In the genomic region with DNA sequence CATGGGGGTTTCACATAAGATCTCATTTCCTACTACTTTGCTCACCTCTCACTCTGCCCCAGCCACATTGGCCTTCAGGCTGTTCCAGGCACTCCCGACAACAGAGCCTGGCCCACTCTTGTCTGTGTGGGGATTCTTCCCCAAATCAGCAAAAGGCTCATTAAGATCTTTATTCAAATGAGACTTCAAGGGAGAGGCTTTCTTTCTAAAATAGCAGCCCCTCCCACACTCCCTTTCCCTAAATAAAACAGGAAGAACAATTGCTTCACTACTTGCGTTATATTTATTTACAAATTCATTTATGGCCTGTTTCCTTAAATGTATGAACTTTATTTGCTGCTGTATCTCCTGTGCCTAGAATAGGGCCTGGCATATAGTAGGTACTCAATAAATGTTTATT, we compare ENCODE assay signal across 24 cellular contexts. TPM values are rescaled to one million over a fixed set of nuclear protein-coding genes. Genes with fewer than 3 reads are reported as not detected.
DNase-seq lines count a peak whose midpoint lies in the region; ATAC-seq, FAIRE-seq and TF ChIP-seq lines count a peak whose summit lies in the region.
"Had no signal": no experiment of that assay in that cellular context is flagged by ENCODE, and none has a peak within 500 bp of the region (broad histone marks: within the 10 kb centered on the region; RNA-seq: fewer than 3 reads in every experiment).

No MANE protein-coding gene starts in this region.

- peak; percentile 67 for DNase-seq in NOMO-1 treated with DMSO at 0.1 percent for 48 hours (lab: John Stamatoyannopoulos, UW; ENCODE audit: unreplicated experiment)
- DNase-seq in stimulated activated naive B cell treated with anti-CD40 and anti-IgM and Interleukin-4, amounts not matched to agents 10 μg/mL and 1 μg/mL and 100 μg/mL, for 72 hours, result no peak
- no peak for DNase-seq in NCI-H2196 (lab: John Stamatoyannopoulos, UW; ENCODE audit: unreplicated experiment)
- no peak for DNase-seq in GM13976 (ENCODE audit: low spot score)
- no peak for DNase-seq in foreskin fibroblast
- no peak for DNase-seq in small intestine
- DNase-seq: activated CD4-positive, alpha-beta T cell treated with anti-CD3 and anti-CD28 coated beads, Interleukin-2, amount 50 U/mL, for 48 hours; activated naive CD4-positive, alpha-beta T cell treated with Interleukin-2 at 50 U/mL for 16 hours; amygdala; central memory CD4-positive, alpha-beta T cell; MG63; NCI-H187 treated with DMSO at 0.1 percent for 48 hours; NCI-H510A; NK-92 treated with Interleukin-12 subunit alpha and Interleukin-12 subunit beta, amount 100 ng/mL, for 24 hours; stimulated activated CD4-positive, alpha-beta T cell treated with anti-CD3 and anti-CD28 coated beads, Interleukin-15, amount 100 ng/mL, for 24 hours; T-helper 1 cell; thyroid gland had no signal

- ATAC-seq in stimulated activated naive B cell treated with anti-CD40 and anti-IgM and Interleukin-4, amounts not matched to agents 10 μg/mL and 1 μg/mL and 100 μg/mL, for 72 hours (replicated peaks), result no peak
- ATAC-seq: gastroesophageal sphincter; Right ventricle myocardium inferior; stimulated activated effector memory CD8-positive, alpha-beta T cell treated with anti-CD3 and anti-CD28 coated beads, Interleukin-12 subunit alpha, Interleukin-12 subunit beta, amount 100 ng/mL, for 72 hours had no signal

- peaks cover 28% of the 10 kb centered on the region for H3K27me3 ChIP-seq in DOHH2 (ENCODE audit: control insufficient read depth, low read length)
- H3K27me3 ChIP-seq in small intestine (ENCODE audit: control insufficient read depth in 2 of 2, insufficient read depth in 2 of 2, low read length in 2 of 2), result no peaks in the 10 kb centered on the region
- H3K27me3 ChIP-seq: gastroesophageal sphincter, MG63, thyroid gland had no signal

- H4K20me1 ChIP-seq in DOHH2 (ENCODE audit: control insufficient read depth, insufficient read depth, low read depth, low read length), result no peaks in the 10 kb centered on the region

- H3K36me3 ChIP-seq in DOHH2 (ENCODE audit: control insufficient read depth, low read length) (no peaks in the 10 kb centered on the region), small intestine (ENCODE audit: control insufficient read depth in 2 of 2, insufficient read depth in 2 of 2, low read length in 2 of 2) (no peaks in the 10 kb centered on the region)
- H3K36me3 ChIP-seq: gastroesophageal sphincter, HAP-1, thyroid gland had no signal

- peak overlapping the region; percentile 18 for H3K4me2 ChIP-seq in DOHH2 (ENCODE audit: low read length)

- H3K9me3 ChIP-seq in DOHH2 (ENCODE audit: control insufficient read depth, insufficient read depth, low read length) (no peaks in the 10 kb centered on the region), small intestine (ENCODE audit: control insufficient read depth, low read depth) (no peaks in the 10 kb centered on the region)
- H3K9me3 ChIP-seq: gastroesophageal sphincter, HAP-1, MG63, thyroid gland had no signal

- no peak overlapping the region for H3K4me3 ChIP-seq in DOHH2 (ENCODE audit: low read length)
- H3K4me3 ChIP-seq in foreskin fibroblast (ENCODE audit: low read depth in 1 of 2, low read length in 2 of 2), result no peak overlapping the region
- H3K4me3 ChIP-seq in small intestine (ENCODE audit: low read depth in 1 of 2, low read length in 2 of 2), result no peak overlapping the region
- H3K4me3 ChIP-seq: gastroesophageal sphincter, HAP-1, MG63, thyroid gland had no signal

- intact Hi-C loops in dendritic cell treated with granulocyte-macrophage colony-stimulating factor and Interleukin-4, amounts not matched to agents 40 ng/mL and 50 ng/mL, for 4 days (cut with micrococcal nuclease), result loop anchor here (10.0 kb wide), 2 partner anchors 160 to 200 kb away; no protein-coding TSS in a partner anchor

- no peaks in the 10 kb centered on the region for H3K27me3 Mint-ChIP-seq in dendritic cell treated with granulocyte-macrophage colony-stimulating factor and Interleukin-4, amounts not matched to agents 40 ng/mL and 50 ng/mL, for 4 days
- H3K27me3 Mint-ChIP-seq in stimulated activated naive B cell treated with anti-CD40 and anti-IgM and Interleukin-4, amounts not matched to agents 10 μg/mL and 1 μg/mL and 100 μg/mL, for 72 hours, result no peaks in the 10 kb centered on the region

- peaks cover 6% of the 10 kb centered on the region for H3F3A ChIP-seq in DOHH2 (ENCODE audit: control insufficient read depth, insufficient read depth)

- H3K4me1 ChIP-seq in DOHH2 (ENCODE audit: control insufficient read depth, low read length), result peaks cover 36% of the 10 kb centered on the region
- H3K4me1 ChIP-seq in small intestine (ENCODE audit: control insufficient read depth in 2 of 2, insufficient read depth in 1 of 2, low read depth in 1 of 2, low read length in 1 of 2), result no peaks in the 10 kb centered on the region

- FAIRE-seq in small intestine (lab: Jason Lieb, UNC), result no peak

- no peaks in the 10 kb centered on the region for H3K9me2 ChIP-seq in DOHH2 (replicated peaks; ENCODE audit: control insufficient read depth, low read length)

- peaks cover 19% of the 10 kb centered on the region for H3K36me3 Mint-ChIP-seq in dendritic cell treated with granulocyte-macrophage colony-stimulating factor and Interleukin-4, amounts not matched to agents 40 ng/mL and 50 ng/mL, for 4 days (ENCODE audit: low read depth)
- H3K36me3 Mint-ChIP-seq in stimulated activated naive B cell treated with anti-CD40 and anti-IgM and Interleukin-4, amounts not matched to agents 10 μg/mL and 1 μg/mL and 100 μg/mL, for 72 hours, result no peaks in the 10 kb centered on the region
- H3K36me3 Mint-ChIP-seq: mesothelial cell of epicardium had no signal

- 77 to 81% (median 79%) methylated on average over 2 of the region's 2 CpGs for WGBS in small intestine, 3 donors

- in situ Hi-C loops in GM13976 (cut with MboI; ENCODE audit: low sequenced_read_pairs, unreplicated experiment), result loop anchor here (10.0 kb wide), 1 partner anchor 150 kb away; no protein-coding TSS in a partner anchor

- peaks cover 33% of the 10 kb centered on the region for H3K4me1 Mint-ChIP-seq in dendritic cell treated with granulocyte-macrophage colony-stimulating factor and Interleukin-4, amounts not matched to agents 40 ng/mL and 50 ng/mL, for 4 days (ENCODE audit: low read depth)
- H3K4me1 Mint-ChIP-seq in stimulated activated naive B cell treated with anti-CD40 and anti-IgM and Interleukin-4, amounts not matched to agents 10 μg/mL and 1 μg/mL and 100 μg/mL, for 72 hours, result peaks cover 15 to 36% of the 10 kb centered on the region in 2 donors

- H3K27ac ChIP-seq in DOHH2 (ENCODE audit: low read depth, low read length) (no peak overlapping the region), small intestine (ENCODE audit: low read depth in 1 of 2, low read length in 1 of 2) (no peak overlapping the region)
- H3K27ac ChIP-seq: thyroid gland had no signal

- H3K9me3 Mint-ChIP-seq in dendritic cell treated with granulocyte-macrophage colony-stimulating factor and Interleukin-4, amounts not matched to agents 40 ng/mL and 50 ng/mL, for 4 days, result no peaks in the 10 kb centered on the region
- H3K9me3 Mint-ChIP-seq in stimulated activated naive B cell treated with anti-CD40 and anti-IgM and Interleukin-4, amounts not matched to agents 10 μg/mL and 1 μg/mL and 100 μg/mL, for 72 hours, result no peaks in the 10 kb centered on the region
- H3K9me3 Mint-ChIP-seq: mesothelial cell of epicardium; stimulated activated effector memory CD8-positive, alpha-beta T cell treated with anti-CD3 and anti-CD28 coated beads, Interleukin-12 subunit alpha, Interleukin-12 subunit beta, amount 100 ng/mL, for 72 hours had no signal

- TF ChIP-seq CTCF in DOHH2 (IDR thresholded peaks at IDR 0.05; ENCODE audit: low read depth, low read length, poor library complexity, severe bottlenecking), result no peak
- TF ChIP-seq CTCF in GM13976 (IDR thresholded peaks at IDR 0.05; ENCODE audit: borderline replicate concordance, control extremely low read depth, extremely low read depth, insufficient read depth, missing control alignments), result no peak
- TF ChIP-seq CTCF in foreskin fibroblast (IDR thresholded peaks at IDR 0.05; ENCODE audit: low read depth, low read length), result no peak

- H3K79me2 ChIP-seq in DOHH2 (ENCODE audit: control insufficient read depth, low read length), result no peaks in the 10 kb centered on the region

- H3K27ac Mint-ChIP-seq in dendritic cell treated with granulocyte-macrophage colony-stimulating factor and Interleukin-4, amounts not matched to agents 40 ng/mL and 50 ng/mL, for 4 days, result peak overlapping the region; percentile 87
- H3K27ac Mint-ChIP-seq in stimulated activated naive B cell treated with anti-CD40 and anti-IgM and Interleukin-4, amounts not matched to agents 10 μg/mL and 1 μg/mL and 100 μg/mL, for 72 hours, result peak overlapping the region; percentile 32
- H3K27ac Mint-ChIP-seq: mesothelial cell of epicardium; stimulated activated effector memory CD8-positive, alpha-beta T cell treated with anti-CD3 and anti-CD28 coated beads, Interleukin-12 subunit alpha, Interleukin-12 subunit beta, amount 100 ng/mL, for 72 hours had no signal

- H3K4me3 Mint-ChIP-seq in dendritic cell treated with granulocyte-macrophage colony-stimulating factor and Interleukin-4, amounts not matched to agents 40 ng/mL and 50 ng/mL, for 4 days, result peak overlapping the region; percentile 41
- H3K4me3 Mint-ChIP-seq in stimulated activated naive B cell treated with anti-CD40 and anti-IgM and Interleukin-4, amounts not matched to agents 10 μg/mL and 1 μg/mL and 100 μg/mL, for 72 hours, result no peak overlapping the region
- H3K4me3 Mint-ChIP-seq: mesothelial cell of epicardium; stimulated activated effector memory CD8-positive, alpha-beta T cell treated with anti-CD3 and anti-CD28 coated beads, Interleukin-12 subunit alpha, Interleukin-12 subunit beta, amount 100 ng/mL, for 72 hours had no signal

RNA-seq across cellular contexts. Expression of gene CDC42EP3, which starts 3.6 kb away (rescaled TPM):
- 10 to 100 TPM in 1 of 3 donors, 1 to 10 TPM in 2; 1.1 to 10.6 (median 3.2) TPM for polyA plus RNA-seq in small intestine
